Comparison of ENCODE assay signal across 1 cellular context in genomic region chr7:1123721-1124120, GRCh38.
TF ChIP-seq lines count a peak whose summit lies in the region.

No MANE protein-coding gene starts in this region.

TF ChIP-seq in H1, 55 proteins besides CTCF, POLR2A, EP300 and RAD21 (continued from another document):
- no peak for TF ChIP-seq CHD7 (IDR thresholded peaks at IDR 0.05; ENCODE audit: insufficient replicate concordance, low read length)
